Comparison of ENCODE assay signal across 1 cellular context in genomic region chr19:39474139-39474620, GRCh38.
A peak's percentile ranks its signal among the peaks of the same experiment; 100 is the strongest.
TF ChIP-seq lines count a peak whose summit lies in the region.

No MANE protein-coding gene starts in this region.

TF ChIP-seq in GM12878, 131 proteins besides CTCF, POLR2A, EP300 and RAD21:
- no peak for TF ChIP-seq CHD4 (IDR thresholded peaks at IDR 0.05)
- TF ChIP-seq FOXK2 (IDR thresholded peaks at IDR 0.05) = no peak
- TF ChIP-seq CUX1 (IDR thresholded peaks at IDR 0.05; ENCODE audit: insufficient replicate concordance, low read depth, low read length) = no peak
- TF ChIP-seq, protein P1, sequence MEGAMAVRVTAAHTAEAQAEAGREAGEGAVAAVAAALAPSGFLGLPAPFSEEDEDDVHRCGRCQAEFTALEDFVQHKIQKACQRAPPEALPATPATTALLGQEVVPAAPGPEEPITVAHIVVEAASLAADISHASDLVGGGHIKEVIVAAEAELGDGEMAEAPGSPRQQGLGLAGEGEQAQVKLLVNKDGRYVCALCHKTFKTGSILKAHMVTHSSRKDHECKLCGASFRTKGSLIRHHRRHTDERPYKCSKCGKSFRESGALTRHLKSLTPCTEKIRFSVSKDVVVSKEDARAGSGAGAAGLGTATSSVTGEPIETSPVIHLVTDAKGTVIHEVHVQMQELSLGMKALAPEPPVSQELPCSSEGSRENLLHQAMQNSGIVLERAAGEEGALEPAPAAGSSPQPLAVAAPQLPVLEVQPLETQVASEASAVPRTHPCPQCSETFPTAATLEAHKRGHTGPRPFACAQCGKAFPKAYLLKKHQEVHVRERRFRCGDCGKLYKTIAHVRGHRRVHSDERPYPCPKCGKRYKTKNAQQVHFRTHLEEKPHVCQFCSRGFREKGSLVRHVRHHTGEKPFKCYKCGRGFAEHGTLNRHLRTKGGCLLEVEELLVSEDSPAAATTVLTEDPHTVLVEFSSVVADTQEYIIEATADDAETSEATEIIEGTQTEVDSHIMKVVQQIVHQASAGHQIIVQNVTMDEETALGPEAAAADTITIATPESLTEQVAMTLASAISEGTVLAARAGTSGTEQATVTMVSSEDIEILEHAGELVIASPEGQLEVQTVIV (IDR thresholded peaks at IDR 0.05; ENCODE audit: borderline replicate concordance, partially characterized antibody) = no peak
- no peak for TF ChIP-seq KDM1A (IDR thresholded peaks at IDR 0.05; ENCODE audit: borderline replicate concordance)
- no peak for TF ChIP-seq FOS (IDR thresholded peaks at IDR 0.05; ENCODE audit: borderline replicate concordance, extremely low read depth, insufficient read length)
- no peak for TF ChIP-seq ZNF217 (IDR thresholded peaks at IDR 0.05)
- TF ChIP-seq POLR2AphosphoS2 (IDR thresholded peaks at IDR 0.05; ENCODE audit: low read depth, low read length) = no peak
- TF ChIP-seq CBX3 (IDR thresholded peaks at IDR 0.05; ENCODE audit: borderline replicate concordance, low read depth) = no peak
- no peak for TF ChIP-seq ZNF384 (IDR thresholded peaks at IDR 0.05; ENCODE audit: borderline replicate concordance, low read depth, low read length)
- TF ChIP-seq SPI1 (IDR thresholded peaks at IDR 0.05; ENCODE audit: borderline replicate concordance, insufficient read depth, low read depth, low read length) = 0 out of 2 replicates have a peak, but pooled peaks have one; percentile 4
- TF ChIP-seq HDGF (IDR thresholded peaks at IDR 0.05) = peak; percentile 47; the same call in 1 of the 2 replicates
- TF ChIP-seq SRF (IDR thresholded peaks at IDR 0.05; ENCODE audit: low read depth in 2 of 2, low read length in 2 of 2) = no peak
- no peak for TF ChIP-seq ZNF207 (IDR thresholded peaks at IDR 0.05; ENCODE audit: borderline replicate concordance)
- TF ChIP-seq POU2F2 (IDR thresholded peaks at IDR 0.05; ENCODE audit: borderline replicate concordance, low read depth, low read length) = no peak
- TF ChIP-seq CBX5 (IDR thresholded peaks at IDR 0.05; ENCODE audit: low read depth) = no peak
- no peak for TF ChIP-seq HSF1 (IDR thresholded peaks at IDR 0.05; ENCODE audit: low read depth, low read length)
- no peak for TF ChIP-seq TCF12 (IDR thresholded peaks at IDR 0.05; ENCODE audit: low read depth, low read length)
- TF ChIP-seq BACH1 (IDR thresholded peaks at IDR 0.05; ENCODE audit: borderline replicate concordance) = no peak
- TF ChIP-seq SMC3 (IDR thresholded peaks at IDR 0.05; ENCODE audit: borderline replicate concordance, low read length) = peak; percentile 65
- TF ChIP-seq NKRF (conservative IDR thresholded peaks at IDR 0.05) = no peak
- no peak for TF ChIP-seq PML (IDR thresholded peaks at IDR 0.05; ENCODE audit: low read length)
- TF ChIP-seq RBBP5 (conservative IDR thresholded peaks at IDR 0.05) = no peak
- no peak for TF ChIP-seq ZZZ3 (IDR thresholded peaks at IDR 0.05; ENCODE audit: control insufficient read depth, insufficient read length, low read depth)
- no peak for TF ChIP-seq MXI1 (IDR thresholded peaks at IDR 0.05; ENCODE audit: low read depth, low read length)
